Comparison of ENCODE assay signal across 9 cellular contexts in the genomic region with DNA sequence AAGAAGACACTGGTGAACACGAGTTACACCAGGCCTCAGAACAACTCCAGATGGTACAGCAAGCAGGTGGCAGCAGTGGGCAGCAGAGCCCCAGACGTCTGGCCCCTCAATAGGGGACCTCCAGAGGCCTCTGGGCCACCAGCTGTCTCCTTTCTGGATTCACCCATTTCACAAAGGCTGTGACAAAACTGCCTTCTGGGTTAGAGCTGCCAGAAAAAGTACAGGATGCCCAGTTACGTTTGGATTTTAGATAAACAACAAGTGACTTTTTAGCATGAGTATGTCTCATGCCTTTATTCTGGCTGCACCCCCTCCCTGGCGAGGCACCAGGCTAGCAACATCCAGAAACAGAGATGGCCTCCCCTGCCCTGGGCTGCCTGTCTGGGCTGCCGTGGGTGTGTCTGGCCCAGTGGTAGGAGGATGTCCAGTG. TPM values are rescaled to one million over a fixed set of nuclear protein-coding genes. Genes with fewer than 3 reads are reported as not detected.
DNase-seq lines count a peak whose midpoint lies in the region; ATAC-seq and TF ChIP-seq lines count a peak whose summit lies in the region.
"Had no signal": no experiment of that assay in that cellular context is flagged by ENCODE, and none has a peak within 500 bp of the region (broad histone marks: within the 10 kb centered on the region; RNA-seq: fewer than 3 reads in every experiment).

No MANE protein-coding gene starts in this region.

- H3K4me1 Mint-ChIP-seq in activated T-cell treated with anti-CD3 and anti-CD28 coated beads, Interleukin-2, amount 50 U/mL, for 24 hours (ENCODE audit: low read depth) = peaks cover 95% of the 10 kb centered on the region
- peaks cover 94% of the 10 kb centered on the region for H3K4me1 Mint-ChIP-seq in activated naive CD4-positive, alpha-beta T cell treated with anti-CD3 and anti-CD28 coated beads, Interleukin-2, amount 50 U/mL, for 24 hours

- H3K27me3 ChIP-seq in left lung = no peaks in the 10 kb centered on the region
- H3K27me3 ChIP-seq in tibial nerve = no peaks in the 10 kb centered on the region
- H3K27me3 ChIP-seq: cardiac muscle cell had no signal

- H3K4me1 ChIP-seq in left lung (peaks cover under 1 to 60% of the 10 kb centered on the region in 2 donors), tibial nerve (peaks cover 0 to 77% (median 25%) of the 10 kb centered on the region in 4 donors)

- peaks cover 3% of the 10 kb centered on the region for H3K9me3 Mint-ChIP-seq in activated T-cell treated with anti-CD3 and anti-CD28 coated beads, Interleukin-2, amount 50 U/mL, for 24 hours
- no peaks in the 10 kb centered on the region for H3K9me3 Mint-ChIP-seq in activated naive CD4-positive, alpha-beta T cell treated with anti-CD3 and anti-CD28 coated beads, Interleukin-2, amount 50 U/mL, for 24 hours

- 30 to 46% methylated on average over 5 of the region's 5 CpGs for WGBS in tibial nerve, 2 donors

- TF ChIP-seq EP300 in tibial nerve (IDR thresholded peaks at IDR 0.05) = no peak

- intact Hi-C loops in left lung (cut with DNase I) = no loop called here

- ATAC-seq in left lung (no peak), HG03159 (IDR thresholded peaks at IDR 0.05; ENCODE audit: unreplicated experiment) (no peak)

- peak overlapping the region; percentile 98 for H3K27ac Mint-ChIP-seq in activated T-cell treated with anti-CD3 and anti-CD28 coated beads, Interleukin-2, amount 50 U/mL, for 24 hours
- peak overlapping the region; percentile 99 for H3K27ac Mint-ChIP-seq in activated naive CD4-positive, alpha-beta T cell treated with anti-CD3 and anti-CD28 coated beads, Interleukin-2, amount 50 U/mL, for 24 hours

- no peak for DNase-seq in activated T-cell treated with anti-CD3 and anti-CD28 coated beads, Interleukin-2, amount 50 U/mL, for 24 hours
- DNase-seq in activated T-cell treated with anti-CD3 and anti-CD28 coated beads for 4 hours (no peak), left lung (no peak), tibial nerve (ENCODE audit: low spot score in 2 of 2) (no peak), GM10266 (ENCODE audit: extremely low spot score) (no peak), NCI-H1048 (lab: John Stamatoyannopoulos, UW) (no peak)

- H3K36me3 ChIP-seq in left lung = no peaks in the 10 kb centered on the region
- H3K36me3 ChIP-seq in tibial nerve = no peaks in the 10 kb centered on the region
- H3K36me3 ChIP-seq: cardiac muscle cell had no signal

- H3K36me3 Mint-ChIP-seq in activated T-cell treated with anti-CD3 and anti-CD28 coated beads, Interleukin-2, amount 50 U/mL, for 24 hours (ENCODE audit: low read depth) = peaks cover 66% of the 10 kb centered on the region
- H3K36me3 Mint-ChIP-seq in activated naive CD4-positive, alpha-beta T cell treated with anti-CD3 and anti-CD28 coated beads, Interleukin-2, amount 50 U/mL, for 24 hours = peaks cover 18% of the 10 kb centered on the region

- no peaks in the 10 kb centered on the region for H3K27me3 Mint-ChIP-seq in activated T-cell treated with anti-CD3 and anti-CD28 coated beads, Interleukin-2, amount 50 U/mL, for 24 hours
- no peaks in the 10 kb centered on the region for H3K27me3 Mint-ChIP-seq in activated naive CD4-positive, alpha-beta T cell treated with anti-CD3 and anti-CD28 coated beads, Interleukin-2, amount 50 U/mL, for 24 hours

- H3K4me3 Mint-ChIP-seq in activated T-cell treated with anti-CD3 and anti-CD28 coated beads, Interleukin-2, amount 50 U/mL, for 24 hours = peak overlapping the region; percentile 59
- H3K4me3 Mint-ChIP-seq in activated naive CD4-positive, alpha-beta T cell treated with anti-CD3 and anti-CD28 coated beads, Interleukin-2, amount 50 U/mL, for 24 hours = peak overlapping the region; percentile 84

- no peaks in the 10 kb centered on the region for H3K9me3 ChIP-seq in left lung
- H3K9me3 ChIP-seq in tibial nerve = no peaks in the 10 kb centered on the region

- H3K4me3 ChIP-seq in left lung = no peak overlapping the region
- no peak overlapping the region for H3K4me3 ChIP-seq in tibial nerve
- H3K4me3 ChIP-seq: cardiac muscle cell had no signal

- no peak for TF ChIP-seq POLR2A in tibial nerve (IDR thresholded peaks at IDR 0.05)

- H3K27ac ChIP-seq in left lung (peak overlapping the region; percentile 10 to 41), tibial nerve (peak overlapping the region; percentile 50 to 82 (median 69))
- H3K27ac ChIP-seq: cardiac muscle cell had no signal

- no peak for TF ChIP-seq CTCF in left lung (IDR thresholded peaks at IDR 0.05)
- no peak for TF ChIP-seq CTCF in tibial nerve (IDR thresholded peaks at IDR 0.05)
- TF ChIP-seq CTCF in GM10266 (IDR thresholded peaks at IDR 0.05; ENCODE audit: control insufficient read depth, insufficient read depth, low read depth, missing control alignments) = no peak

RNA-seq across cellular contexts. Expression of a gene that starts 30.1 kb away (rescaled TPM):
- total RNA-seq in left lung (10 to 100 TPM; 25.0 to 34.6 TPM), tibial nerve (10 to 100 TPM; 49.2 to 82.0 (median 52.7) TPM)
